Comparison of ENCODE assay signal across 14 cellular contexts in the genomic region with DNA sequence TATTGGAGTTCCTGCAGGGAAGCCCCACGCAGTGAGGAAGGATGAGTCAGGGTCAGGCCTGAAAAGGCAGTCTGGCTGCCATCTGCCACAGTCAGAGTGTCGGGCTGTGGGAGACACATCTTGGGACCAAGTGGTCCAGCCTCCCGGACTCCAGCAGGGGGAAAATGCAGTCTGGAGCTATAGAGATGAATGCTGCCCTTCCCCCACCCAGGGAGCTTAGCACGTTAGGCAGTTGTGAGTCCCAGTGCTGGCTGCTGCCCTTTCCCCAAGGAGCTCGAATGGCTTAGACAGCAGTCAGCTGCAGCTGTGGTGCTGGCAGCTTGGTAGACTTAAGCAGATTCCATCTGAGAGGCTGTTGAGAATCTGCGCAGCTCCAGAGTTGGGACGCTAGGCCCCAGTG. TPM values are rescaled to one million over a fixed set of nuclear protein-coding genes. Genes with fewer than 3 reads are reported as not detected.
DNase-seq lines count a peak whose midpoint lies in the region; ATAC-seq and TF ChIP-seq lines count a peak whose summit lies in the region.
"Had no signal": no experiment of that assay in that cellular context is flagged by ENCODE, and none has a peak within 500 bp of the region (broad histone marks: within the 10 kb centered on the region; RNA-seq: fewer than 3 reads in every experiment).

No MANE protein-coding gene starts in this region.

- CTCF ChIA-PET in OCI-LY7 (lab: Charles Lee; ENCODE audit: unreplicated experiment), result no interaction called here

- peaks cover 7% of the 10 kb centered on the region for H3K9me3 Mint-ChIP-seq in type B pancreatic cell
- H3K9me3 Mint-ChIP-seq: natural killer cell treated with Interleukin-12 subunit alpha and Interleukin-12 subunit beta and Interleukin-15 and Interleukin-18, amount 100 ng/mL, for 72 hours had no signal

- H3K9me3 ChIP-seq in right cardiac atrium (ENCODE audit: control insufficient read depth, low read length) (no peaks in the 10 kb centered on the region), OCI-LY7 (ENCODE audit: low read length) (no peaks in the 10 kb centered on the region)

- POLR2A ChIA-PET in OCI-LY7 (lab: Charles Lee), result no interaction called here

- intact Hi-C loops in right cardiac atrium (cut with DNase I) (loop anchor here (5.0 to 10.0 kb wide), 3 partner anchors 289 to 384 kb away; no protein-coding TSS in a partner anchor), OCI-LY7 (cut with micrococcal nuclease; ENCODE audit: unreplicated experiment) (loop anchor here (2.0 to 5.0 kb wide), 2 partner anchors 291 to 389 kb away; no protein-coding TSS in a partner anchor)

- H3K4me3 Mint-ChIP-seq in type B pancreatic cell, result no peak overlapping the region
- H3K4me3 Mint-ChIP-seq: natural killer cell treated with Interleukin-12 subunit alpha and Interleukin-12 subunit beta and Interleukin-15 and Interleukin-18, amount 100 ng/mL, for 72 hours had no signal

- no peak overlapping the region for H3K4me2 ChIP-seq in OCI-LY7 (ENCODE audit: low read length)

- H3K36me3 ChIP-seq in OCI-LY7 (ENCODE audit: insufficient read depth, low read length), result no peaks in the 10 kb centered on the region

- ATAC-seq in right cardiac atrium, result peak in 1 of 2 donors; percentile 70
- ATAC-seq: natural killer cell treated with Interleukin-12 subunit alpha and Interleukin-12 subunit beta and Interleukin-15 and Interleukin-18, amount 100 ng/mL, for 72 hours had no signal

- no peak overlapping the region for H2AFZ ChIP-seq in OCI-LY7 (ENCODE audit: low read length)

- H3K4me1 Mint-ChIP-seq in type B pancreatic cell (ENCODE audit: unreplicated experiment), result peaks cover 4% of the 10 kb centered on the region

- H3K4me1 ChIP-seq in right cardiac atrium (ENCODE audit: control insufficient read depth, insufficient read depth, low read length) (no peaks in the 10 kb centered on the region), OCI-LY7 (ENCODE audit: insufficient read depth, low read length, poor library complexity, severe bottlenecking) (no peaks in the 10 kb centered on the region)

- no peak overlapping the region for H3K27ac Mint-ChIP-seq in type B pancreatic cell
- H3K27ac Mint-ChIP-seq: natural killer cell treated with Interleukin-12 subunit alpha and Interleukin-12 subunit beta and Interleukin-15 and Interleukin-18, amount 100 ng/mL, for 72 hours had no signal

- no peak for TF ChIP-seq CTCF in choroid plexus epithelial cell (conservative IDR thresholded peaks at IDR 0.05; ENCODE audit: low read depth, low read length)
- no peak for TF ChIP-seq CTCF in OCI-LY7 (conservative IDR thresholded peaks at IDR 0.05; ENCODE audit: low read length)
- no peak for TF ChIP-seq CTCF in type B pancreatic cell (conservative IDR thresholded peaks at IDR 0.05)

- H3K9me2 ChIP-seq in OCI-LY7 (ENCODE audit: insufficient read depth, low read length), result no peaks in the 10 kb centered on the region

- peak; percentile 17 for DNase-seq in AG20443 (ENCODE audit: low spot score)
- peak; percentile 2 for DNase-seq in LHCN-M2 (ENCODE audit: low read depth)
- DNase-seq in choroid plexus epithelial cell (ENCODE audit: low read depth), result peak; percentile 19
- peak; percentile 51 to 78 (median 65) for DNase-seq in right cardiac atrium
- DNase-seq in OCI-LY7 (ENCODE audit: low spot score), result no peak
- no peak for DNase-seq in DMS53 treated with DMSO at 0.1 percent for 48 hours (lab: John Stamatoyannopoulos, UW; ENCODE audit: unreplicated experiment)
- no peak for DNase-seq in type B pancreatic cell (ENCODE audit: extremely low spot score, unreplicated experiment)
- DNase-seq in OCI-M1 (lab: John Stamatoyannopoulos, UW), result no peak
- DNase-seq: activated gamma-delta T cell treated with Interleukin-2 at 50 U/mL for 16 hours, NCI-H1417 treated with DMSO at 0.1 percent for 48 hours had no signal

- BruUV-seq in OCI-LY7 (replicated peaks; lab: Mats Ljungman, UMichigan), result no TSS peak

- H3K27me3 ChIP-seq in right cardiac atrium (ENCODE audit: control insufficient read depth, insufficient read depth), result no peaks in the 10 kb centered on the region

- WGBS in right cardiac atrium, result 58% methylated on average over 7 of the region's 7 CpGs

- no peaks in the 10 kb centered on the region for H3K36me3 Mint-ChIP-seq in type B pancreatic cell
- H3K36me3 Mint-ChIP-seq: natural killer cell treated with Interleukin-12 subunit alpha and Interleukin-12 subunit beta and Interleukin-15 and Interleukin-18, amount 100 ng/mL, for 72 hours had no signal

- H3K4me3 ChIP-seq in choroid plexus epithelial cell (ENCODE audit: low read depth, low read length), result no peak overlapping the region
- no peak overlapping the region for H3K4me3 ChIP-seq in right cardiac atrium (ENCODE audit: low read length)
- no peak overlapping the region for H3K4me3 ChIP-seq in OCI-LY7 (ENCODE audit: low read depth, low read length, poor library complexity, severe bottlenecking)

- no peaks in the 10 kb centered on the region for H3K79me2 ChIP-seq in OCI-LY7 (ENCODE audit: insufficient read depth, low read depth, low read length)

- H3K27ac ChIP-seq in right cardiac atrium (ENCODE audit: low read length), result no peak overlapping the region
- no peak overlapping the region for H3K27ac ChIP-seq in OCI-LY7 (ENCODE audit: low read depth, low read length, poor library complexity, severe bottlenecking)

- H4K20me1 ChIP-seq in OCI-LY7 (ENCODE audit: insufficient read depth, low read length), result no peaks in the 10 kb centered on the region

- no peaks in the 10 kb centered on the region for H3K27me3 Mint-ChIP-seq in type B pancreatic cell

RNA-seq across cellular contexts. Expression of gene NTS, which starts 8.2 kb away (rescaled TPM):
- not detected in 2 replicates for total RNA-seq in LHCN-M2 (2014; rRNA removed)
- not detected for polyA plus RNA-seq in LHCN-M2 (2012)
- total RNA-seq in right cardiac atrium, result under 1 TPM in 1 of 4 donors, not detected in 3; 0.43 TPM
- polyA plus RNA-seq in right cardiac atrium, result 1.1 TPM
- total RNA-seq in OCI-LY7 (2014; rRNA removed; shearing (Covaris generic)), result not detected in 2 replicates
- total RNA-seq in OCI-LY7 (2022), result not detected in 2 replicates
- total RNA-seq in type B pancreatic cell (ENCODE audit: low replicate concordance), result 75.7 and 117 TPM in 2 replicates
- total RNA-seq: fibroblast of lung; lower leg skin; natural killer cell treated with Interleukin-12 subunit alpha and Interleukin-12 subunit beta and Interleukin-15 and Interleukin-18, amount 100 ng/mL, for 72 hours; pulmonary artery endothelial cell had no signal
- polyA plus RNA-seq: fibroblast of lung had no signal

RNA-seq across cellular contexts. Expression of gene RASSF9, which starts 29.7 kb away (rescaled TPM):
- not detected in 2 replicates for total RNA-seq in LHCN-M2 (2014; rRNA removed)
- 0.01 TPM for polyA plus RNA-seq in LHCN-M2 (2012)
- 1 to 10 TPM; 2.5 to 4.0 (median 3.1) TPM for total RNA-seq in right cardiac atrium
- polyA plus RNA-seq in right cardiac atrium, result 0.95 TPM
- total RNA-seq in OCI-LY7 (2014; rRNA removed; shearing (Covaris generic)), result not detected in 2 replicates
- not detected in 2 replicates for total RNA-seq in OCI-LY7 (2022)
- 2.0 and 5.3 TPM in 2 replicates for total RNA-seq in type B pancreatic cell (ENCODE audit: low replicate concordance)
- total RNA-seq: natural killer cell treated with Interleukin-12 subunit alpha and Interleukin-12 subunit beta and Interleukin-15 and Interleukin-18, amount 100 ng/mL, for 72 hours had no signal

Comparison
In these comparisons a context has a peak if more than half of its experiments do, and no peak if none do; other contexts are left out.
1. DNase-seq: peak in AG20443 (single experiment), LHCN-M2 (single experiment), choroid plexus epithelial cell (single experiment) and right cardiac atrium (3 of 3); none in OCI-LY7 (single experiment), DMS53 treated with DMSO at 0.1 percent for 48 hours (single experiment), type B pancreatic cell (single experiment) and OCI-M1 (single experiment).
2. RNA of gene NTS, which starts 8.2 kb away (total RNA-seq): 75.7 to 117 TPM in type B pancreatic cell; 0.43 TPM in right cardiac atrium, not detected in LHCN-M2 and not detected in OCI-LY7; every median in the first group is over 10 times any median in the second.